ENCODE assay signal across 14 cellular contexts in the genomic region with DNA sequence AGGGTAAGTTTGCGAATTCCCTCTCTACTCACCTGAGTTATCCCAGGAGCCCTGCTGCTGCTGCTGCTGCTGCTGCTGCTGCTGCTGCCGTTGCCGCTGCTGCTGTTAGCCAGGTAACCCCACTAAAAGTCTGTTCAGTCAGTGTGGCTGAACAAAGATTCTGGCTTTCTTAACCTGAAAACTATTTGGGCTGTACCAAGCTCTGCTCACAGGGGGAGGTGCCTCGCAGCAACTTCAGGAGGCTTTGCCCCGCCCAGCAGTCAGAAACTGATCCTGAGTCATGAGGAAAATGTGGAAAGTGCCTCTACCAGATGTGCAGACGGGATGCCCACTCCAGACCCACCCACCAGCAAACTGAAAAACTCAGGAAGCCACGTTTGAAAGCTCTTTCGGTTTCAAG. TPM values are rescaled to one million over a fixed set of nuclear protein-coding genes. Genes with fewer than 3 reads are reported as not detected.
DNase-seq lines count a peak whose midpoint lies in the region; ATAC-seq, FAIRE-seq and TF ChIP-seq lines count a peak whose summit lies in the region.
"Had no signal": no experiment of that assay in that cellular context is flagged by ENCODE, and none has a peak within 500 bp of the region (broad histone marks: within the 10 kb centered on the region; RNA-seq: fewer than 3 reads in every experiment).

A gene with protein sequence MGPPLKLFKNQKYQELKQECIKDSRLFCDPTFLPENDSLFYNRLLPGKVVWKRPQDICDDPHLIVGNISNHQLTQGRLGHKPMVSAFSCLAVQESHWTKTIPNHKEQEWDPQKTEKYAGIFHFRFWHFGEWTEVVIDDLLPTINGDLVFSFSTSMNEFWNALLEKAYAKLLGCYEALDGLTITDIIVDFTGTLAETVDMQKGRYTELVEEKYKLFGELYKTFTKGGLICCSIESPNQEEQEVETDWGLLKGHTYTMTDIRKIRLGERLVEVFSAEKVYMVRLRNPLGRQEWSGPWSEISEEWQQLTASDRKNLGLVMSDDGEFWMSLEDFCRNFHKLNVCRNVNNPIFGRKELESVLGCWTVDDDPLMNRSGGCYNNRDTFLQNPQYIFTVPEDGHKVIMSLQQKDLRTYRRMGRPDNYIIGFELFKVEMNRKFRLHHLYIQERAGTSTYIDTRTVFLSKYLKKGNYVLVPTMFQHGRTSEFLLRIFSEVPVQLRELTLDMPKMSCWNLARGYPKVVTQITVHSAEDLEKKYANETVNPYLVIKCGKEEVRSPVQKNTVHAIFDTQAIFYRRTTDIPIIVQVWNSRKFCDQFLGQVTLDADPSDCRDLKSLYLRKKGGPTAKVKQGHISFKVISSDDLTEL (minus strand): TSS at position 145 of the 400 bp plus-strand sequence. CDS start 6,547 bp downstream, outside the sequence.

- H3K36me3 Mint-ChIP-seq in activated T-cell treated with anti-CD3 and anti-CD28 coated beads, Interleukin-2, amount 50 U/mL, for 72 hours (ENCODE audit: insufficient read depth in 2 of 2) = no peaks in the 10 kb centered on the region
- H3K36me3 Mint-ChIP-seq: activated CD4-positive, alpha-beta memory T cell treated with anti-CD3 and anti-CD28 coated beads for 36 hours; activated naive CD4-positive, alpha-beta T cell treated with anti-CD3 and anti-CD28 coated beads, Interleukin-2, amount 50 U/mL, for 24 hours had no signal

- peaks cover 41% of the 10 kb centered on the region for H3K27me3 ChIP-seq in HUES6 (ENCODE audit: control insufficient read depth, insufficient read depth, low read length)
- H3K27me3 ChIP-seq in bronchial epithelial cell (ENCODE audit: control insufficient read depth, insufficient read depth, low read length) = no peaks in the 10 kb centered on the region
- H3K27me3 ChIP-seq in upper lobe of right lung = no peaks in the 10 kb centered on the region

- intact Hi-C loops in upper lobe of right lung (cut with DNase I) = no loop called here

- H3K36me3 ChIP-seq in HUES6 (ENCODE audit: control insufficient read depth, insufficient read depth, low read length) (no peaks in the 10 kb centered on the region), bronchial epithelial cell (ENCODE audit: control insufficient read depth, insufficient read depth, low read length) (no peaks in the 10 kb centered on the region), upper lobe of right lung (no peaks in the 10 kb centered on the region)
- H3K36me3 ChIP-seq: HAP-1 had no signal

- no peak within 1 kb of the TSS for H3K27ac Mint-ChIP-seq in activated T-cell treated with anti-CD3 and anti-CD28 coated beads, Interleukin-2, amount 50 U/mL, for 72 hours
- H3K27ac Mint-ChIP-seq: activated CD4-positive, alpha-beta memory T cell treated with anti-CD3 and anti-CD28 coated beads for 36 hours; activated naive CD4-positive, alpha-beta T cell treated with anti-CD3 and anti-CD28 coated beads, Interleukin-2, amount 50 U/mL, for 24 hours had no signal

- no peak within 1 kb of the TSS for H3K4me3 Mint-ChIP-seq in activated T-cell treated with anti-CD3 and anti-CD28 coated beads, Interleukin-2, amount 50 U/mL, for 72 hours
- H3K4me3 Mint-ChIP-seq: activated CD4-positive, alpha-beta memory T cell treated with anti-CD3 and anti-CD28 coated beads for 36 hours; activated naive CD4-positive, alpha-beta T cell treated with anti-CD3 and anti-CD28 coated beads, Interleukin-2, amount 50 U/mL, for 24 hours had no signal

- TF ChIP-seq CTCF in bronchial epithelial cell (IDR thresholded peaks at IDR 0.05; ENCODE audit: insufficient read depth, low read length, severe bottlenecking) (no peak), upper lobe of right lung (IDR thresholded peaks at IDR 0.05) (no peak)

- FAIRE-seq in bronchial epithelial cell (lab: Jason Lieb, UNC) = no peak

- peaks cover 70% of the 10 kb centered on the region for H3K27me3 Mint-ChIP-seq in activated T-cell treated with anti-CD3 and anti-CD28 coated beads, Interleukin-2, amount 50 U/mL, for 72 hours (ENCODE audit: low read depth)
- H3K27me3 Mint-ChIP-seq: activated naive CD4-positive, alpha-beta T cell treated with anti-CD3 and anti-CD28 coated beads, Interleukin-2, amount 50 U/mL, for 24 hours had no signal

- peak; percentile 69 for ATAC-seq in upper lobe of right lung
- ATAC-seq in activated T-cell treated with anti-CD3 and anti-CD28 coated beads, Interleukin-2, amount 50 U/mL, for 72 hours (replicated peaks in 1 of 2) = no peak

- H3K4me1 ChIP-seq in HUES6 (ENCODE audit: control insufficient read depth, insufficient read depth, low read length) (peaks cover 18% of the 10 kb centered on the region), upper lobe of right lung (no peaks in the 10 kb centered on the region)
- H3K4me1 ChIP-seq: HAP-1 had no signal

- H3K9ac ChIP-seq in HUES6 (ENCODE audit: low read length) = no peak within 1 kb of the TSS

- H3K27ac ChIP-seq in HUES6 (ENCODE audit: low read depth, low read length) (no peak within 1 kb of the TSS), upper lobe of right lung (no peak within 1 kb of the TSS)

- no peaks in the 10 kb centered on the region for H3K4me1 Mint-ChIP-seq in activated T-cell treated with anti-CD3 and anti-CD28 coated beads, Interleukin-2, amount 50 U/mL, for 72 hours (ENCODE audit: low read depth)
- H3K4me1 Mint-ChIP-seq: activated naive CD4-positive, alpha-beta T cell treated with anti-CD3 and anti-CD28 coated beads, Interleukin-2, amount 50 U/mL, for 24 hours had no signal

- peaks cover 0 to 1% of the 10 kb centered on the region in 2 donors for H3K9me3 Mint-ChIP-seq in activated T-cell treated with anti-CD3 and anti-CD28 coated beads, Interleukin-2, amount 50 U/mL, for 72 hours
- H3K9me3 Mint-ChIP-seq: activated CD4-positive, alpha-beta memory T cell treated with anti-CD3 and anti-CD28 coated beads for 36 hours; activated naive CD4-positive, alpha-beta T cell treated with anti-CD3 and anti-CD28 coated beads, Interleukin-2, amount 50 U/mL, for 24 hours had no signal

- H3K4me3 ChIP-seq in HUES6 (ENCODE audit: low read depth, low read length) (peak within 1 kb of the TSS; percentile 19), bronchial epithelial cell (ENCODE audit: low read depth, low read length) (no peak within 1 kb of the TSS), upper lobe of right lung (no peak within 1 kb of the TSS)
- H3K4me3 ChIP-seq: HAP-1 had no signal

- DNase-seq in bronchial epithelial cell (ENCODE audit: low read depth) (peak; percentile 54), left kidney (ENCODE audit: low read depth, low spot score) (peak; percentile 72), upper lobe of right lung (peak; percentile 50)
- DNase-seq in NK-92 treated with Interleukin-12 subunit alpha and Interleukin-12 subunit beta, amount 100 ng/mL, for 24 hours (lab: John Stamatoyannopoulos, UW) = no peak
- no peak for DNase-seq in activated T-cell treated with anti-CD3 and anti-CD28 coated beads, Interleukin-2, amount 50 U/mL, for 72 hours
- DNase-seq in activated naive CD4-positive, alpha-beta T cell treated with Interleukin-2 at 50 U/mL for 16 hours = no peak
- DNase-seq: activated CD4-positive, alpha-beta memory T cell treated with anti-CD3 and anti-CD28 coated beads for 36 hours; effector CD8-positive, alpha-beta T cell; NCI-H1092; stimulated activated CD4-positive, alpha-beta T cell treated with anti-CD3 and anti-CD28 coated beads, Interleukin-4, amount 100 ng/mL, for 4 hours; SW 1271 had no signal

- H3K9me3 ChIP-seq in HUES6 (ENCODE audit: control insufficient read depth, insufficient read depth, low read depth, low read length) = no peaks in the 10 kb centered on the region
- H3K9me3 ChIP-seq in upper lobe of right lung = no peaks in the 10 kb centered on the region
- H3K9me3 ChIP-seq: HAP-1 had no signal

RNA-seq across cellular contexts. Expression of the gene that starts here (rescaled TPM):
- total RNA-seq in bronchial epithelial cell (not detected in 2 replicates), upper lobe of right lung (0.43 TPM)
- not detected for total RNA-seq in activated T-cell treated with anti-CD3 and anti-CD28 coated beads, Interleukin-2, amount 50 U/mL, for 72 hours
- total RNA-seq: activated CD4-positive, alpha-beta memory T cell treated with anti-CD3 and anti-CD28 coated beads for 36 hours had no signal

Comparison
In these comparisons a context has a peak if more than half of its experiments do, and no peak if none do; other contexts are left out.
1. Peak in DNase-seq in bronchial epithelial cell; RNA of the gene not detected or under 1 TPM.
2. Peak in DNase-seq and ATAC-seq in upper lobe of right lung; RNA of the gene not detected or under 1 TPM.